ENCODE assay signal across 9 cellular contexts in the genomic region with DNA sequence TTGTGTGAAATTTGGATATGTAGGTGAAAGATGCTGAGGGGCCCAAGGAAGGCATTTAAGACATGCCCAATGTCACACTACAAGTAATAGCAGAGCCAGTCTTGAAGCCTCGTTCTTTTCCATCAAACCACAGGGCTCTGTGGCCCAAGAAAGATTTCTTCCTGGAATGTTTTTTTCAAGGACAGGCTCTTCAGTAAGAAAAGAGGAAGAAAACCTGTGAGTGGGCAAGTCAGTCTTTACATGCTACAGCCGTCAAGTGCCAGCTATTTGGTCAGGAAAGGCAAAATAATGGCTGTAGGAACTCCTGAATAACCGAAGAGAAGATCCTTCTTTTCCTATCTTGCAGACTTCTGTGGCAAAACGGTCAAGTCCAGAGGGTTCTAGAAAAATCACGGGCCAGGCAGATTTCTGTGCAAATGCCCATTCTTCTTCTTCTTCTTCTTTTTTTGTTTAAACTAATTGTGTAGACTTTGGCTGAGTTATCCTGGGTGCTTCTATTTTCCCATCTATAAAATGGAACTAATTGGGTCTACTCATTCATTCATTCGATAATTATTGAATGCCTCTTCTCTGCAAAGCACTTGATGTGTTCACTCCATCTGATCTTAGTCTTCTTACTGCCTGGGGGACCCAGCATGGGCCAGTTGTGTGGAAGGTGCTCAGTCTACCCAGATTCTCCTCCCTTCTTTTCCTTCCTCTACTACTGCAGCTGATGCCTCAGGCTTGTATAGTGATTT. TPM values are rescaled to one million over a fixed set of nuclear protein-coding genes. Genes with fewer than 3 reads are reported as not detected.
A peak's percentile ranks its signal among the peaks of the same experiment; 100 is the strongest.
DNase-seq lines count a peak whose midpoint lies in the region; ATAC-seq and TF ChIP-seq lines count a peak whose summit lies in the region.
"Had no signal": no experiment of that assay in that cellular context is flagged by ENCODE, and none has a peak within 500 bp of the region (broad histone marks: within the 10 kb centered on the region; RNA-seq: fewer than 3 reads in every experiment).

No MANE protein-coding gene starts in this region.

- H3K4me2 ChIP-seq in IMR-90 (ENCODE audit: low read depth, low read length), result peak overlapping the region; percentile 82

- H3K9ac ChIP-seq in IMR-90 (ENCODE audit: low read depth, low read length), result peak overlapping the region; percentile 88

- peak overlapping the region; percentile 98 for H4K5ac ChIP-seq in IMR-90 (ENCODE audit: low read depth, low read length)

- no peaks in the 10 kb centered on the region for H3K9me3 Mint-ChIP-seq in activated CD8-positive, alpha-beta T cell treated with anti-CD3 and anti-CD28 coated beads, Interleukin-2, amount 10 ng/mL, durations not matched to agents 7 days and 5 days (ENCODE audit: insufficient read depth)

- POLR2A ChIA-PET in IMR-90 (lab: Charles Lee; ENCODE audit: unreplicated experiment), result no interaction called here
- POLR2A ChIA-PET in activated CD8-positive, alpha-beta T cell treated with anti-CD3 and anti-CD28 coated beads, Interleukin-2, amount 10 ng/mL, durations not matched to agents 7 days and 5 days (lab: Charles Lee), result no interaction called here

- no peak overlapping the region for H2AK9ac ChIP-seq in IMR-90 (replicated peaks; ENCODE audit: low read depth, low read length, poor library complexity)

- H3K56ac ChIP-seq in IMR-90 (ENCODE audit: extremely low read depth, insufficient read depth, low read length), result peak overlapping the region; percentile 96

- peak overlapping the region; percentile 99 for H3K23ac ChIP-seq in IMR-90 (ENCODE audit: low read depth, low read length)

- no peaks in the 10 kb centered on the region for H3K9me3 ChIP-seq in IMR-90 (ENCODE audit: control insufficient read depth, insufficient read depth, low read length)
- H3K9me3 ChIP-seq in ascending aorta, result no peaks in the 10 kb centered on the region
- H3K9me3 ChIP-seq in suprapubic skin, result no peaks in the 10 kb centered on the region

- peaks cover 32% of the 10 kb centered on the region for H3K4me1 ChIP-seq in IMR-90 (ENCODE audit: control insufficient read depth, insufficient read depth, low read length)
- H3K4me1 ChIP-seq in ascending aorta, result peaks cover 21 to 48% of the 10 kb centered on the region in 2 donors
- H3K4me1 ChIP-seq in suprapubic skin, result peaks cover 80% of the 10 kb centered on the region

- CTCF ChIA-PET in IMR-90 (lab: Yijun Ruan, JAX), result interaction anchor here (1.2 kb wide), 1 partner anchor 21 kb away, joined by 3 read pairs; no protein-coding TSS in a partner anchor
- CTCF ChIA-PET in activated CD8-positive, alpha-beta T cell treated with anti-CD3 and anti-CD28 coated beads, Interleukin-2, amount 10 ng/mL, durations not matched to agents 7 days and 5 days (lab: Charles Lee), result interaction anchor here (23.9 kb wide), 1 partner anchor 71 kb away, joined by 1062 read pairs; no protein-coding TSS in a partner anchor

- H3K27ac ChIP-seq in IMR-90 (ENCODE audit: insufficient read depth, low read length), result peak overlapping the region; percentile 91
- H3K27ac ChIP-seq in ascending aorta, result peak overlapping the region; percentile 92
- H3K27ac ChIP-seq in suprapubic skin, result peak overlapping the region; percentile 91

- ATAC-seq in IMR-90 (ENCODE audit: low read depth) (no peak), HG02763 (IDR thresholded peaks at IDR 0.05; ENCODE audit: unreplicated experiment) (no peak)
- no peak for ATAC-seq in activated CD8-positive, alpha-beta T cell treated with anti-CD3 and anti-CD28 coated beads, Interleukin-2, amount 10 ng/mL, durations not matched to agents 7 days and 5 days

- dilution Hi-C loops in IMR-90 (cut with HindIII; ENCODE audit: low sequenced_read_pairs, unreplicated experiment), result no loop called here

- intact Hi-C loops in IMR-90 (cut with micrococcal nuclease), result no loop called here
- intact Hi-C loops in ascending aorta (cut with DNase I), result loop anchor here (10.0 kb wide), 2 partner anchors 454 to 1656 kb away; no protein-coding TSS in a partner anchor

- H2BK120ac ChIP-seq in IMR-90 (ENCODE audit: low read depth, low read length), result peak overlapping the region; percentile 98

- BruUV-seq in IMR-90 (replicated peaks; lab: Mats Ljungman, UMichigan), result no TSS peak

- H3K36me3 ChIP-seq in IMR-90 (ENCODE audit: control insufficient read depth, insufficient read depth, low read length) (peaks cover 16% of the 10 kb centered on the region), ascending aorta (peaks cover 17 to 25% of the 10 kb centered on the region in 2 donors), suprapubic skin (no peaks in the 10 kb centered on the region)

- WGBS in IMR-90 (ENCODE audit: extremely low coverage in 2 of 2, insufficient read length in 1 of 2), 2 experiments, result 100% methylated on average over 1 of the region's 6 CpGs; no CpG with 5 or more reads in 1 of the 2 experiments
- WGBS in suprapubic skin, result 45% methylated on average over 6 of the region's 6 CpGs

- no peaks in the 10 kb centered on the region for H3K27me3 ChIP-seq in IMR-90 (ENCODE audit: control insufficient read depth, insufficient read depth, low read length)
- H3K27me3 ChIP-seq in ascending aorta, result no peaks in the 10 kb centered on the region
- no peaks in the 10 kb centered on the region for H3K27me3 ChIP-seq in suprapubic skin

- H2BK20ac ChIP-seq in IMR-90 (ENCODE audit: low read depth, low read length), result peak overlapping the region; percentile 97

- TF ChIP-seq RAD21 in IMR-90 (IDR thresholded peaks at IDR 0.05; ENCODE audit: low read length), result no peak

- H3K36me3 Mint-ChIP-seq in activated CD8-positive, alpha-beta T cell treated with anti-CD3 and anti-CD28 coated beads, Interleukin-2, amount 10 ng/mL, durations not matched to agents 7 days and 5 days (ENCODE audit: low read depth), result peaks cover 20% of the 10 kb centered on the region

- H3K79me1 ChIP-seq in IMR-90 (ENCODE audit: low read depth in 1 of 2, low read length in 2 of 2), result peaks cover 16 to 49% of the 10 kb centered on the region in 2 experiments; a peak in 3 of 4 replicates

- peak overlapping the region; percentile 84 for H3K18ac ChIP-seq in IMR-90 (ENCODE audit: low read depth, low read length)

- H3K4ac ChIP-seq in IMR-90 (ENCODE audit: low read depth, low read length), result peak overlapping the region; percentile 97

- no peak for TF ChIP-seq CTCF in IMR-90 (conservative IDR thresholded peaks at IDR 0.05; ENCODE audit: low read depth, low read length)
- no peak for TF ChIP-seq CTCF in ascending aorta (IDR thresholded peaks at IDR 0.05)
- TF ChIP-seq CTCF in suprapubic skin (IDR thresholded peaks at IDR 0.05), result no peak

- H4K8ac ChIP-seq in IMR-90 (ENCODE audit: low read depth in 2 of 2, low read length in 2 of 2), result peak overlapping the region; percentile 70 to 95

- peaks cover 55% of the 10 kb centered on the region for H3K4me1 Mint-ChIP-seq in activated CD8-positive, alpha-beta T cell treated with anti-CD3 and anti-CD28 coated beads, Interleukin-2, amount 10 ng/mL, durations not matched to agents 7 days and 5 days (ENCODE audit: low read depth)

- TF ChIP-seq POLR2A in IMR-90 (IDR thresholded peaks at IDR 0.05; ENCODE audit: low read depth, low read length) (no peak; the same call in none of the 2 replicates), suprapubic skin (IDR thresholded peaks at IDR 0.05) (no peak)

- peak overlapping the region; percentile 92 for H2BK5ac ChIP-seq in IMR-90 (ENCODE audit: low read depth, low read length, poor library complexity, severe bottlenecking)

- H3K4me3 Mint-ChIP-seq in activated CD8-positive, alpha-beta T cell treated with anti-CD3 and anti-CD28 coated beads, Interleukin-2, amount 10 ng/mL, durations not matched to agents 7 days and 5 days, result no peak overlapping the region

- H4K20me1 ChIP-seq in IMR-90 (ENCODE audit: insufficient read depth, low read length), result peaks cover 31% of the 10 kb centered on the region

- in situ Hi-C loops in IMR-90 (cut with MboI; ENCODE audit: low sequenced_read_pairs), result no loop called here

- peak overlapping the region; percentile 99 for H4K91ac ChIP-seq in IMR-90 (ENCODE audit: insufficient read depth, low read depth, low read length)

- DNase-seq in IMR-90, result no peak
- DNase-seq in ascending aorta (ENCODE audit: low spot score in 2 of 2), result no peak
- DNase-seq in medulla oblongata (ENCODE audit: extremely low spot score), result peak; percentile 24
- DNase-seq in suprapubic skin (ENCODE audit: low spot score in 2 of 2), result no peak
- no peak for DNase-seq in ecto neural progenitor cell (ENCODE audit: low spot score)
- DNase-seq in activated CD8-positive, alpha-beta T cell treated with anti-CD3 and anti-CD28 coated beads, Interleukin-2, amount 10 ng/mL, durations not matched to agents 7 days and 5 days, result no peak
- DNase-seq in SHP77 (lab: John Stamatoyannopoulos, UW), result no peak
- DNase-seq: glutamatergic neuron had no signal

- H2AFZ ChIP-seq in IMR-90 (replicated peaks; ENCODE audit: low read length, poor library complexity), result peak overlapping the region; percentile 35

- TF ChIP-seq EP300 in suprapubic skin (IDR thresholded peaks at IDR 0.05), result no peak

- H3K4me3 ChIP-seq in IMR-90 (ENCODE audit: insufficient read depth, low read depth, low read length), result no peak overlapping the region
- H3K4me3 ChIP-seq in ascending aorta, result peak overlapping the region; percentile 89 to 95
- peak overlapping the region; percentile 89 for H3K4me3 ChIP-seq in suprapubic skin

- peak overlapping the region; percentile 99 for H2BK15ac ChIP-seq in IMR-90 (ENCODE audit: low read depth, low read length)

- H3K9me1 ChIP-seq in IMR-90 (ENCODE audit: insufficient read depth, low read length), result peaks cover 15% of the 10 kb centered on the region

- peak overlapping the region; percentile 95 for H2AK5ac ChIP-seq in IMR-90 (ENCODE audit: low read depth, low read length)

- H3K27me3 Mint-ChIP-seq in activated CD8-positive, alpha-beta T cell treated with anti-CD3 and anti-CD28 coated beads, Interleukin-2, amount 10 ng/mL, durations not matched to agents 7 days and 5 days (ENCODE audit: low read depth), result peaks cover 44% of the 10 kb centered on the region

- H3K27ac Mint-ChIP-seq in activated CD8-positive, alpha-beta T cell treated with anti-CD3 and anti-CD28 coated beads, Interleukin-2, amount 10 ng/mL, durations not matched to agents 7 days and 5 days, result no peak overlapping the region

- H3K14ac ChIP-seq in IMR-90 (replicated peaks; ENCODE audit: low read depth, low read length), result peak overlapping the region; percentile 97

RNA-seq across cellular contexts. Expression of a gene that starts 1.9 kb away (rescaled TPM):
- total RNA-seq in IMR-90 (2012; rRNA removed) (109 and 171 TPM in 2 replicates), ascending aorta (1,094 TPM), suprapubic skin (100 to 1,000 TPM in 3 of 4 donors, 10 to 100 TPM in 1; 91.1 to 194 (median 149) TPM)
- 304 and 385 TPM in 2 replicates for polyA plus RNA-seq in IMR-90 (2012; rRNA removed)
- 781 and 851 TPM in 2 replicates for polyA plus RNA-seq in IMR-90 (2012; cell fraction: cytosol; rRNA removed)
- 1,444 and 1,599 TPM in 2 replicates for polyA plus RNA-seq in IMR-90 (2012; cell fraction: nucleus; rRNA removed; ENCODE audit: low replicate concordance)
- 10 to 100 TPM; 31.4 to 34.4 TPM for total RNA-seq in activated CD8-positive, alpha-beta T cell treated with anti-CD3 and anti-CD28 coated beads, Interleukin-2, amount 10 ng/mL, durations not matched to agents 7 days and 5 days

RNA-seq across cellular contexts. Expression of a gene that starts 30.2 kb away (rescaled TPM):
- 0.36 and 0.56 TPM in 2 replicates for total RNA-seq in IMR-90 (2012; rRNA removed)
- 0.39 and 0.51 TPM in 2 replicates for polyA plus RNA-seq in IMR-90 (2012; rRNA removed)
- 0.16 and 0.19 TPM in 2 replicates for polyA plus RNA-seq in IMR-90 (2012; cell fraction: cytosol; rRNA removed)
- 0.55 and 0.63 TPM in 2 replicates for polyA plus RNA-seq in IMR-90 (2012; cell fraction: nucleus; rRNA removed; ENCODE audit: low replicate concordance)
- not detected for total RNA-seq in ascending aorta
- 10 to 100 TPM in 2 of 4 donors, 1 to 10 TPM in 2; 4.5 to 12.9 (median 8.4) TPM for total RNA-seq in suprapubic skin
- 10 to 100 TPM; 75.0 to 80.3 TPM for total RNA-seq in activated CD8-positive, alpha-beta T cell treated with anti-CD3 and anti-CD28 coated beads, Interleukin-2, amount 10 ng/mL, durations not matched to agents 7 days and 5 days

Comparison
In these comparisons a context has a peak if more than half of its experiments do, and no peak if none do; other contexts are left out.
1. RNA of a gene that starts 30.2 kb away (total RNA-seq): 75.0 to 80.3 TPM in activated CD8-positive, alpha-beta T cell treated with anti-CD3 and anti-CD28 coated beads, Interleukin-2, amount 10 ng/mL, durations not matched to agents 7 days and 5 days; 4.5 to 12.9 TPM in suprapubic skin, 0.36 to 0.56 TPM in IMR-90 and not detected in ascending aorta (single experiment); every median in the first group is over 4 times any median in the second.
2. Peak in every context shown above with its lines, with median percentiles within 50 percentile points of each other: H3K27ac ChIP-seq.